8 cellular contexts compared by ENCODE assay signal in the genomic region with DNA sequence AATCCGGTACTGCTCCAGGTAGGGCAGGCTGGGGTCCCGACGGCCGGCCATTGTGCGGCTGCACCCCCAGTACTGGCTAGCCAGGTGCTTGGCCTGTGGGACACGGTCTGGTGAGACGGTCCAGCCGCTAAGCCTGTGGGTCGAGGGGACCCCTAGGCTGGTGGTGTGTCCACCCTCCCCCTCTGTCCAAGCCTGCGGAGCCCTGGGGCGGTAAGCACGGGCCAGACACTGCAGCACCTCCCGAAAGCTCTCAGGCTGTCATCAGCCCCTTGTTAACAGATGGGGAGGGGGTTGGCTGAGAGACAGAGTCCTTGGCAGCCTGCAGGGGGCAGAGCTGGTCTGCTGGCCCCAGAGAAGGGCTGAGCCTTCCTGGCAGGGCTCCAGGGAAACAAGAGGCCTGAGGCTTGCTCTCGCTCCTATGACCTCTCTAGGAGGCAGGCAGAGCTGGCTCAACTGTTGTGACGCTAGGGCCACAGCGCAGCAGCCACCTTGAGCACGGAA. TPM values are rescaled to one million over a fixed set of nuclear protein-coding genes. Genes with fewer than 3 reads are reported as not detected.
DNase-seq lines count a peak whose midpoint lies in the region; ATAC-seq, FAIRE-seq and TF ChIP-seq lines count a peak whose summit lies in the region.

No MANE protein-coding gene starts in this region.

- no peaks in the 10 kb centered on the region for H3K4me1 ChIP-seq in liver (ENCODE audit: control insufficient read depth in 4 of 4, insufficient read depth in 4 of 4, low read length in 3 of 4)

- H3K27me3 ChIP-seq in bronchial epithelial cell (ENCODE audit: control insufficient read depth, insufficient read depth, low read length) (no peaks in the 10 kb centered on the region), liver (ENCODE audit: control insufficient read depth in 4 of 4, insufficient read depth in 4 of 4, low read length in 3 of 4) (no peaks in the 10 kb centered on the region)

- peak in 1 of 2 donors; percentile 80 for TF ChIP-seq RAD21 in liver (IDR thresholded peaks at IDR 0.05)

- ATAC-seq in HG02840 (IDR thresholded peaks at IDR 0.05; ENCODE audit: low FRiP score, unreplicated experiment) (no peak), GM19395 (IDR thresholded peaks at IDR 0.05; ENCODE audit: unreplicated experiment) (no peak), GM21515 (IDR thresholded peaks at IDR 0.05; ENCODE audit: unreplicated experiment) (no peak)

- FAIRE-seq in bronchial epithelial cell (lab: Jason Lieb, UNC), result no peak

- peak in 8 of 14 donors; percentile 14 to 66 (median 40) for DNase-seq in C1 segment of cervical spinal cord (lab: John Stamatoyannopoulos, UW)
- DNase-seq in Jurkat, Clone E6-1 (ENCODE audit: low read depth, low spot score), result peak; percentile 20
- no peak for DNase-seq in bronchial epithelial cell (ENCODE audit: low read depth)
- DNase-seq in NCI-H1436 treated with DMSO at 0.1 percent for 48 hours (lab: John Stamatoyannopoulos, UW), result no peak

- no peaks in the 10 kb centered on the region for H3K9me3 ChIP-seq in liver (ENCODE audit: control insufficient read depth in 4 of 4, low read length in 3 of 4)

- no peak overlapping the region for H3K27ac ChIP-seq in liver (ENCODE audit: low read depth in 1 of 2, low read length in 2 of 2)

- H3K36me3 ChIP-seq in bronchial epithelial cell (ENCODE audit: control insufficient read depth, insufficient read depth, low read length) (peaks cover 49% of the 10 kb centered on the region), liver (ENCODE audit: control insufficient read depth in 4 of 4, insufficient read depth in 3 of 4, low read depth in 1 of 4, low read length in 3 of 4) (peaks cover 14 to 77% (median 32%) of the 10 kb centered on the region in 4 donors)

- no peak overlapping the region for H3K4me3 ChIP-seq in Jurkat, Clone E6-1 (ENCODE audit: low read length)
- H3K4me3 ChIP-seq in bronchial epithelial cell (ENCODE audit: low read depth, low read length) (no peak overlapping the region), liver (ENCODE audit: low read depth in 1 of 3, low read length in 3 of 3) (no peak overlapping the region)

- H3K9ac ChIP-seq in liver (ENCODE audit: low read depth in 1 of 2, low read length in 2 of 2), result no peak overlapping the region

- 92% methylated on average over 17 of the region's 17 CpGs for WGBS in liver

- peak; percentile 35 for TF ChIP-seq CTCF in bronchial epithelial cell (IDR thresholded peaks at IDR 0.05; ENCODE audit: insufficient read depth, low read length, severe bottlenecking)
- TF ChIP-seq CTCF in liver (IDR thresholded peaks at IDR 0.05; ENCODE audit: low read depth, low read length, missing input control), result peak; percentile 31

TF ChIP-seq in liver, 16 proteins besides CTCF, POLR2A, EP300 and RAD21:
- no peak for TF ChIP-seq GABPA (IDR thresholded peaks at IDR 0.05 in 1 of 2, conservative IDR thresholded peaks at IDR 0.05 in 1 of 2)
- TF ChIP-seq JUND (IDR thresholded peaks at IDR 0.05), result no peak
- TF ChIP-seq FOXA2 (IDR thresholded peaks at IDR 0.05), result no peak
- TF ChIP-seq NR2F2 (IDR thresholded peaks at IDR 0.05), result no peak
- no peak for TF ChIP-seq TAF1 (conservative IDR thresholded peaks at IDR 0.05)
- TF ChIP-seq SP1 (IDR thresholded peaks at IDR 0.05), result no peak
- TF ChIP-seq, protein P1, sequence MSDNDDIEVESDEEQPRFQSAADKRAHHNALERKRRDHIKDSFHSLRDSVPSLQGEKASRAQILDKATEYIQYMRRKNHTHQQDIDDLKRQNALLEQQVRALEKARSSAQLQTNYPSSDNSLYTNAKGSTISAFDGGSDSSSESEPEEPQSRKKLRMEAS (IDR thresholded peaks at IDR 0.05), result no peak
- TF ChIP-seq EGR1 (IDR thresholded peaks at IDR 0.05; ENCODE audit: low read depth in 2 of 2), result no peak
- TF ChIP-seq, protein P2, sequence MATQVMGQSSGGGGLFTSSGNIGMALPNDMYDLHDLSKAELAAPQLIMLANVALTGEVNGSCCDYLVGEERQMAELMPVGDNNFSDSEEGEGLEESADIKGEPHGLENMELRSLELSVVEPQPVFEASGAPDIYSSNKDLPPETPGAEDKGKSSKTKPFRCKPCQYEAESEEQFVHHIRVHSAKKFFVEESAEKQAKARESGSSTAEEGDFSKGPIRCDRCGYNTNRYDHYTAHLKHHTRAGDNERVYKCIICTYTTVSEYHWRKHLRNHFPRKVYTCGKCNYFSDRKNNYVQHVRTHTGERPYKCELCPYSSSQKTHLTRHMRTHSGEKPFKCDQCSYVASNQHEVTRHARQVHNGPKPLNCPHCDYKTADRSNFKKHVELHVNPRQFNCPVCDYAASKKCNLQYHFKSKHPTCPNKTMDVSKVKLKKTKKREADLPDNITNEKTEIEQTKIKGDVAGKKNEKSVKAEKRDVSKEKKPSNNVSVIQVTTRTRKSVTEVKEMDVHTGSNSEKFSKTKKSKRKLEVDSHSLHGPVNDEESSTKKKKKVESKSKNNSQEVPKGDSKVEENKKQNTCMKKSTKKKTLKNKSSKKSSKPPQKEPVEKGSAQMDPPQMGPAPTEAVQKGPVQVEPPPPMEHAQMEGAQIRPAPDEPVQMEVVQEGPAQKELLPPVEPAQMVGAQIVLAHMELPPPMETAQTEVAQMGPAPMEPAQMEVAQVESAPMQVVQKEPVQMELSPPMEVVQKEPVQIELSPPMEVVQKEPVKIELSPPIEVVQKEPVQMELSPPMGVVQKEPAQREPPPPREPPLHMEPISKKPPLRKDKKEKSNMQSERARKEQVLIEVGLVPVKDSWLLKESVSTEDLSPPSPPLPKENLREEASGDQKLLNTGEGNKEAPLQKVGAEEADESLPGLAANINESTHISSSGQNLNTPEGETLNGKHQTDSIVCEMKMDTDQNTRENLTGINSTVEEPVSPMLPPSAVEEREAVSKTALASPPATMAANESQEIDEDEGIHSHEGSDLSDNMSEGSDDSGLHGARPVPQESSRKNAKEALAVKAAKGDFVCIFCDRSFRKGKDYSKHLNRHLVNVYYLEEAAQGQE (IDR thresholded peaks at IDR 0.05), result no peak
- no peak for TF ChIP-seq RXRA (IDR thresholded peaks at IDR 0.05)
- no peak for TF ChIP-seq ZBTB33 (IDR thresholded peaks at IDR 0.05)
- no peak for TF ChIP-seq HNF4G (IDR thresholded peaks at IDR 0.05)
- no peak for TF ChIP-seq YY1 (IDR thresholded peaks at IDR 0.05)
- no peak for TF ChIP-seq FOXA1 (IDR thresholded peaks at IDR 0.05)
- TF ChIP-seq ATF3 (IDR thresholded peaks at IDR 0.05), result no peak
- no peak for TF ChIP-seq HNF4A (conservative IDR thresholded peaks at IDR 0.05)

RNA-seq across cellular contexts. Expression of gene MRNIP, which starts 11.8 kb away (rescaled TPM):
- 17.1 TPM for polyA plus RNA-seq in Jurkat, Clone E6-1 (2012; ENCODE audit: insufficient read depth, insufficient read length)
- total RNA-seq in bronchial epithelial cell (10.6 and 11.8 TPM in 2 replicates), liver (10 to 100 TPM in 1 of 2 donors, 1 to 10 TPM in 1; 5.4 to 12.0 TPM)
- 1 to 10 TPM; 7.1 to 7.6 TPM for polyA plus RNA-seq in liver

RNA-seq across cellular contexts. Expression of gene TBC1D9B, which starts 37.2 kb away (rescaled TPM):
- polyA plus RNA-seq in Jurkat, Clone E6-1 (2012; ENCODE audit: insufficient read depth, insufficient read length), result 129 TPM
- total RNA-seq in bronchial epithelial cell (37.6 and 45.2 TPM in 2 replicates), liver (10 to 100 TPM; 23.1 to 55.4 TPM)
- 10 to 100 TPM; 32.3 to 45.1 TPM for polyA plus RNA-seq in liver

RNA-seq across cellular contexts. Expression of gene SQSTM1, which starts 49.7 kb away (rescaled TPM):
- 43.5 TPM for polyA plus RNA-seq in Jurkat, Clone E6-1 (2012; ENCODE audit: insufficient read depth, insufficient read length)
- 686 and 733 TPM in 2 replicates for total RNA-seq in bronchial epithelial cell
- total RNA-seq in liver, result 100 to 1,000 TPM; 127 to 208 TPM
- polyA plus RNA-seq in liver, result 100 to 1,000 TPM; 303 to 330 TPM

Comparison
In these comparisons a context has a peak if more than half of its experiments do, and no peak if none do; other contexts are left out.
1. DNase-seq: peak in C1 segment of cervical spinal cord (8 of 14) and Jurkat, Clone E6-1 (single experiment); none in bronchial epithelial cell (single experiment) and NCI-H1436 treated with DMSO at 0.1 percent for 48 hours (single experiment).